18 cellular contexts compared by ENCODE assay signal in genomic region chr1:230002164-230002803, GRCh38.
DNase-seq lines count a peak whose midpoint lies in the region; FAIRE-seq and TF ChIP-seq lines count a peak whose summit lies in the region.
"Had no signal": no experiment of that assay in that cellular context is flagged by ENCODE, and none has a peak within 500 bp of the region (broad histone marks: within the 10 kb centered on the region; RNA-seq: fewer than 3 reads in every experiment).

No MANE protein-coding gene starts in this region.

- in situ Hi-C loops in GM13976 (cut with MboI; ENCODE audit: low sequenced_read_pairs, unreplicated experiment), result no loop called here

- intact Hi-C loops in A673 (cut with micrococcal nuclease; ENCODE audit: unreplicated experiment), result no loop called here

- BruUV-seq in A673 (replicated peaks; lab: Mats Ljungman, UMichigan), result no TSS peak

- H3K4me2 ChIP-seq in neural progenitor cell, result peak overlapping the region; percentile 27

- H4K20me1 ChIP-seq in neural progenitor cell (ENCODE audit: low read depth), result no peaks in the 10 kb centered on the region

- FAIRE-seq in D721Med (lab: Jason Lieb, UNC), result no peak
- FAIRE-seq: colon had no signal

- H3K36me3 ChIP-seq in A673 (ENCODE audit: insufficient read depth, low read length, poor library complexity, severe bottlenecking) (no peaks in the 10 kb centered on the region), neural progenitor cell (no peaks in the 10 kb centered on the region)

- peak overlapping the region; percentile 19 for H2AFZ ChIP-seq in neural progenitor cell (replicated peaks)

- H3K27ac ChIP-seq in A673 (ENCODE audit: low read depth, low read length, poor library complexity, severe bottlenecking) (no peak overlapping the region), neural progenitor cell (peak overlapping the region; percentile 5)
- H3K27ac ChIP-seq: epithelial cell of prostate, RWPE1 had no signal

- TF ChIP-seq CTCF in A673 (conservative IDR thresholded peaks at IDR 0.05; ENCODE audit: low read depth, low read length) (no peak), fibroblast of villous mesenchyme (IDR thresholded peaks at IDR 0.05; ENCODE audit: insufficient read depth, low read depth, low read length) (no peak), neural progenitor cell (IDR thresholded peaks at IDR 0.05) (no peak), GM13976 (IDR thresholded peaks at IDR 0.05; ENCODE audit: borderline replicate concordance, control extremely low read depth, extremely low read depth, insufficient read depth, missing control alignments) (no peak), HFFc6 (IDR thresholded peaks at IDR 0.05) (no peak), D721Med (IDR thresholded peaks at IDR 0.05; ENCODE audit: insufficient read depth, missing control alignments) (no peak)

- no peak overlapping the region for H3K9ac ChIP-seq in neural progenitor cell

- H3K27me3 Mint-ChIP-seq in neural progenitor cell (ENCODE audit: insufficient read depth, low read depth) (peaks cover 5% of the 10 kb centered on the region), HFFc6 (ENCODE audit: insufficient read depth) (peaks cover 36% of the 10 kb centered on the region)

- POLR2A ChIA-PET in A673 (lab: Charles Lee; ENCODE audit: low non-redundant PET), result no interaction called here

- DNase-seq in A673 (ENCODE audit: low spot score) (peak; percentile 18), NOMO-1 (lab: John Stamatoyannopoulos, UW; ENCODE audit: unreplicated experiment in 2 of 2) (peak; percentile 56 to 59), fibroblast of villous mesenchyme (ENCODE audit: low read depth) (peak; percentile 13), neural progenitor cell (ENCODE audit: low spot score) (peak; percentile 59), NCI-H69 (lab: John Stamatoyannopoulos, UW) (no peak), GM13976 (ENCODE audit: low spot score) (no peak), HFFc6 (no peak), D721Med (ENCODE audit: insufficient read length, low spot score) (no peak)
- DNase-seq: activated CD4-positive, alpha-beta T cell treated with anti-CD3 and anti-CD28 coated beads for 48 hours; activated naive CD8-positive, alpha-beta T cell treated with anti-CD3 and anti-CD28 coated beads, Interleukin-2, amount 10 ng/mL, durations not matched to agents 7 days and 5 days; activated T-cell treated with anti-CD3 and anti-CD28 coated beads, Interleukin-2, amount 50 U/mL, for 1 hour; NCI-H187; stimulated activated naive B cell treated with anti-CD40 and anti-IgM and Interleukin-4, amounts not matched to agents 10 μg/mL and 1 μg/mL and 100 μg/mL, for 72 hours; T-helper 2 cell had no signal

- peaks cover 6% of the 10 kb centered on the region for H3K4me1 ChIP-seq in A673 (ENCODE audit: insufficient read depth, low read length, poor library complexity, severe bottlenecking)
- H3K4me1 ChIP-seq in neural progenitor cell, result peaks cover 17% of the 10 kb centered on the region

- peaks cover 12% of the 10 kb centered on the region for H3F3A ChIP-seq in neural progenitor cell (ENCODE audit: low read depth)

- H3K4me3 ChIP-seq in A673 (ENCODE audit: low read depth, low read length, poor library complexity, severe bottlenecking) (no peak overlapping the region), fibroblast of villous mesenchyme (ENCODE audit: low read depth, low read length) (no peak overlapping the region), neural progenitor cell (no peak overlapping the region)

- no peaks in the 10 kb centered on the region for H3K9me3 ChIP-seq in A673 (ENCODE audit: low read depth, low read length, poor library complexity, severe bottlenecking)
- no peaks in the 10 kb centered on the region for H3K9me3 ChIP-seq in neural progenitor cell (ENCODE audit: low read depth)

- no peaks in the 10 kb centered on the region for H3K79me2 ChIP-seq in neural progenitor cell (ENCODE audit: low read depth)

- H3K36me3 Mint-ChIP-seq in neural progenitor cell (no peaks in the 10 kb centered on the region), HFFc6 (ENCODE audit: low read depth) (no peaks in the 10 kb centered on the region; the same call in 1 of the 2 replicates)
- H3K36me3 Mint-ChIP-seq: activated naive CD8-positive, alpha-beta T cell treated with anti-CD3 and anti-CD28 coated beads, Interleukin-2, amount 10 ng/mL, durations not matched to agents 7 days and 5 days; naive thymus-derived CD8-positive, alpha-beta T cell; stimulated activated naive B cell treated with anti-CD40 and anti-IgM and Interleukin-4, amounts not matched to agents 10 μg/mL and 1 μg/mL and 100 μg/mL, for 72 hours had no signal

- CTCF ChIA-PET in A673 (lab: Charles Lee), result no interaction called here

- H3K27me3 ChIP-seq in A673 (replicated peaks; ENCODE audit: insufficient read depth, low read depth, low read length, poor library complexity) (no peaks in the 10 kb centered on the region), neural progenitor cell (no peaks in the 10 kb centered on the region)

- peaks cover 21% of the 10 kb centered on the region for H3K4me1 Mint-ChIP-seq in neural progenitor cell
- H3K4me1 Mint-ChIP-seq in HFFc6 (ENCODE audit: low read depth), result no peaks in the 10 kb centered on the region
- H3K4me1 Mint-ChIP-seq: activated naive CD8-positive, alpha-beta T cell treated with anti-CD3 and anti-CD28 coated beads, Interleukin-2, amount 10 ng/mL, durations not matched to agents 7 days and 5 days; naive thymus-derived CD8-positive, alpha-beta T cell had no signal

- H3K9me3 Mint-ChIP-seq in neural progenitor cell, result no peaks in the 10 kb centered on the region
- H3K9me3 Mint-ChIP-seq in HFFc6, result no peaks in the 10 kb centered on the region
- H3K9me3 Mint-ChIP-seq: activated naive CD8-positive, alpha-beta T cell treated with anti-CD3 and anti-CD28 coated beads, Interleukin-2, amount 10 ng/mL, durations not matched to agents 7 days and 5 days; naive thymus-derived CD8-positive, alpha-beta T cell; stimulated activated naive B cell treated with anti-CD40 and anti-IgM and Interleukin-4, amounts not matched to agents 10 μg/mL and 1 μg/mL and 100 μg/mL, for 72 hours had no signal

- H3K4me3 Mint-ChIP-seq in neural progenitor cell (no peak overlapping the region), HFFc6 (no peak overlapping the region)
- H3K4me3 Mint-ChIP-seq: activated naive CD8-positive, alpha-beta T cell treated with anti-CD3 and anti-CD28 coated beads, Interleukin-2, amount 10 ng/mL, durations not matched to agents 7 days and 5 days; naive thymus-derived CD8-positive, alpha-beta T cell; stimulated activated naive B cell treated with anti-CD40 and anti-IgM and Interleukin-4, amounts not matched to agents 10 μg/mL and 1 μg/mL and 100 μg/mL, for 72 hours had no signal

- H3K27ac Mint-ChIP-seq in neural progenitor cell (peak overlapping the region; percentile 54), HFFc6 (no peak overlapping the region)
- H3K27ac Mint-ChIP-seq: activated naive CD8-positive, alpha-beta T cell treated with anti-CD3 and anti-CD28 coated beads, Interleukin-2, amount 10 ng/mL, durations not matched to agents 7 days and 5 days; stimulated activated naive B cell treated with anti-CD40 and anti-IgM and Interleukin-4, amounts not matched to agents 10 μg/mL and 1 μg/mL and 100 μg/mL, for 72 hours had no signal

Comparison
In these comparisons a context has a peak if more than half of its experiments do, and no peak if none do; other contexts are left out.
1. DNase-seq: peak in A673 (single experiment), NOMO-1 (2 of 2), fibroblast of villous mesenchyme (single experiment) and neural progenitor cell (single experiment); none in NCI-H69 (single experiment), GM13976 (single experiment), HFFc6 (single experiment) and D721Med (single experiment).